Comparison of ENCODE assay signal across 1 cellular context in the genomic region with DNA sequence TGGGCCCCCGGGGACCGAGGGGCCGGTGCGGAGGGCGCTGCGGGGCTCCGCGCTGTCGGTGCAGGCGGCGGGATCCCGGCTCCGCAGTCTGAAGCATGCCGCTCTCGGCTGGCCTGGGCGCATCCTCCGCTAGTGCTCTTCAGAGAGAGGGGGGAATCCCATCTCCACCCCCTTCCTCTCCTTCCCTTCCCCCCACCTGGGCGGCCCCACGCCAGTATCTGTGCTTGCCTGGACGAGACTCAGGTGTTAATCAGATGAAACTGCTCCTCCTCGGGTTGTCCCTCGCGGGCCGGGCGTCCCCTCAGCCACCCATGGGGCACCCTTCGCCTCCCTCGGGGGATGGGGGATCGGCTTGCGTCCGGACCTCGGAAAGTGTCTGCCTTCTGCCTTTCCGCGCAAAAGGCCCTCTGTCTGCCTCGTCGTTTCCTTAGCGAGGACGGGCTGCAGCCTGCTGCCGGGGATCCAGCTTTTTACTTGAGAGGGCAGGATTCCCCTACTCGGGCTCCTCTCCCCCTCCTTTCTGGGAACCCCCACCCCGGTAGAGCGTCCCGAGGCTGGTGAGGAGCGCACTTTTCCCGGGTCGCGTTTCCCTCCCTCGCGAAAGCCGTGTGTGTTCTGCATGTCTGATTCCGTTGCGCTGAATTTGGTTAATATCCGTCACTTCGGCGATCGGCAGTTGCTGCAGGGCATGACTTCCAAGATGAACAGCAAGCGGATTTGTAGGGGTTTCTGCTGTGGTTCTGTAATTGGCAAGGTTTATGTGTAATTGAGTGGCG.
TF ChIP-seq lines count a peak whose summit lies in the region.

No MANE protein-coding gene starts in this region.

TF ChIP-seq in HEK293, 187 proteins besides CTCF, POLR2A, EP300 and RAD21 (continued from another document):
- TF ChIP-seq SP3 (tag by site-specific recombination; IDR thresholded peaks at IDR 0.05) (peak; percentile 42; the same call in 1 of the 2 replicates), KLF8 (tag by site-specific recombination; IDR thresholded peaks at IDR 0.05) (0 out of 2 replicates have a peak, but pooled peaks have one; percentile 25), BCL11A (tag by site-specific recombination; IDR thresholded peaks at IDR 0.05; ENCODE audit: low read depth) (no peak), ZNF423 (tag by site-specific recombination; IDR thresholded peaks at IDR 0.05) (peak; percentile 63; the same call in 1 of the 2 replicates), ZNF639 (tag by site-specific recombination; IDR thresholded peaks at IDR 0.05) (no peak), ZNF398 (tag by site-specific recombination; IDR thresholded peaks at IDR 0.05) (peak; percentile 92), ZNF571 (tag by site-specific recombination; IDR thresholded peaks at IDR 0.05) (no peak), MZF1 (tag by site-specific recombination; IDR thresholded peaks at IDR 0.05; ENCODE audit: borderline replicate concordance) (peak; percentile 69), ZNF335 (tag by site-specific recombination; conservative IDR thresholded peaks at IDR 0.05) (peak; percentile 95), ZNF600 (tag by site-specific recombination; IDR thresholded peaks at IDR 0.05) (peak; percentile 85), ZBTB20 (tag by site-specific recombination; IDR thresholded peaks at IDR 0.05) (peak; percentile 69; the same call in 1 of the 2 replicates), ZIC2 (tag by site-specific recombination; IDR thresholded peaks at IDR 0.05) (peak; percentile 69; the same call in 1 of the 2 replicates), ZNF341 (tag by site-specific recombination; IDR thresholded peaks at IDR 0.05; ENCODE audit: low read depth) (peak; percentile 79), ZBTB21 (tag by site-specific recombination; IDR thresholded peaks at IDR 0.05) (no peak), ZBTB17 (tag by site-specific recombination; IDR thresholded peaks at IDR 0.05) (peak; percentile 95), ZBTB10 (tag by site-specific recombination; IDR thresholded peaks at IDR 0.05) (peak; percentile 16)
- TF ChIP-seq, protein P1, sequence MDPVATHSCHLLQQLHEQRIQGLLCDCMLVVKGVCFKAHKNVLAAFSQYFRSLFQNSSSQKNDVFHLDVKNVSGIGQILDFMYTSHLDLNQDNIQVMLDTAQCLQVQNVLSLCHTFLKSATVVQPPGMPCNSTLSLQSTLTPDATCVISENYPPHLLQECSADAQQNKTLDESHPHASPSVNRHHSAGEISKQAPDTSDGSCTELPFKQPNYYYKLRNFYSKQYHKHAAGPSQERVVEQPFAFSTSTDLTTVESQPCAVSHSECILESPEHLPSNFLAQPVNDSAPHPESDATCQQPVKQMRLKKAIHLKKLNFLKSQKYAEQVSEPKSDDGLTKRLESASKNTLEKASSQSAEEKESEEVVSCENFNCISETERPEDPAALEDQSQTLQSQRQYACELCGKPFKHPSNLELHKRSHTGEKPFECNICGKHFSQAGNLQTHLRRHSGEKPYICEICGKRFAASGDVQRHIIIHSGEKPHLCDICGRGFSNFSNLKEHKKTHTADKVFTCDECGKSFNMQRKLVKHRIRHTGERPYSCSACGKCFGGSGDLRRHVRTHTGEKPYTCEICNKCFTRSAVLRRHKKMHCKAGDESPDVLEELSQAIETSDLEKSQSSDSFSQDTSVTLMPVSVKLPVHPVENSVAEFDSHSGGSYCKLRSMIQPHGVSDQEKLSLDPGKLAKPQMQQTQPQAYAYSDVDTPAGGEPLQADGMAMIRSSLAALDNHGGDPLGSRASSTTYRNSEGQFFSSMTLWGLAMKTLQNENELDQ (tag by site-specific recombination; IDR thresholded peaks at IDR 0.05; ENCODE audit: low read depth): no peak
- TF ChIP-seq, protein P2, sequence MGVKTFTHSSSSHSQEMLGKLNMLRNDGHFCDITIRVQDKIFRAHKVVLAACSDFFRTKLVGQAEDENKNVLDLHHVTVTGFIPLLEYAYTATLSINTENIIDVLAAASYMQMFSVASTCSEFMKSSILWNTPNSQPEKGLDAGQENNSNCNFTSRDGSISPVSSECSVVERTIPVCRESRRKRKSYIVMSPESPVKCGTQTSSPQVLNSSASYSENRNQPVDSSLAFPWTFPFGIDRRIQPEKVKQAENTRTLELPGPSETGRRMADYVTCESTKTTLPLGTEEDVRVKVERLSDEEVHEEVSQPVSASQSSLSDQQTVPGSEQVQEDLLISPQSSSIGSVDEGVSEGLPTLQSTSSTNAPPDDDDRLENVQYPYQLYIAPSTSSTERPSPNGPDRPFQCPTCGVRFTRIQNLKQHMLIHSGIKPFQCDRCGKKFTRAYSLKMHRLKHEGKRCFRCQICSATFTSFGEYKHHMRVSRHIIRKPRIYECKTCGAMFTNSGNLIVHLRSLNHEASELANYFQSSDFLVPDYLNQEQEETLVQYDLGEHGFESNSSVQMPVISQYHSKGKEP (tag by site-specific recombination; IDR thresholded peaks at IDR 0.05): no peak
- TF ChIP-seq, protein P3, sequence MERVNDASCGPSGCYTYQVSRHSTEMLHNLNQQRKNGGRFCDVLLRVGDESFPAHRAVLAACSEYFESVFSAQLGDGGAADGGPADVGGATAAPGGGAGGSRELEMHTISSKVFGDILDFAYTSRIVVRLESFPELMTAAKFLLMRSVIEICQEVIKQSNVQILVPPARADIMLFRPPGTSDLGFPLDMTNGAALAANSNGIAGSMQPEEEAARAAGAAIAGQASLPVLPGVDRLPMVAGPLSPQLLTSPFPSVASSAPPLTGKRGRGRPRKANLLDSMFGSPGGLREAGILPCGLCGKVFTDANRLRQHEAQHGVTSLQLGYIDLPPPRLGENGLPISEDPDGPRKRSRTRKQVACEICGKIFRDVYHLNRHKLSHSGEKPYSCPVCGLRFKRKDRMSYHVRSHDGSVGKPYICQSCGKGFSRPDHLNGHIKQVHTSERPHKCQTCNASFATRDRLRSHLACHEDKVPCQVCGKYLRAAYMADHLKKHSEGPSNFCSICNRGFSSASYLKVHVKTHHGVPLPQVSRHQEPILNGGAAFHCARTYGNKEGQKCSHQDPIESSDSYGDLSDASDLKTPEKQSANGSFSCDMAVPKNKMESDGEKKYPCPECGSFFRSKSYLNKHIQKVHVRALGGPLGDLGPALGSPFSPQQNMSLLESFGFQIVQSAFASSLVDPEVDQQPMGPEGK (tag by site-specific recombination; IDR thresholded peaks at IDR 0.05): peak; percentile 53; the same call in 1 of the 2 replicates
- TF ChIP-seq, protein P4, sequence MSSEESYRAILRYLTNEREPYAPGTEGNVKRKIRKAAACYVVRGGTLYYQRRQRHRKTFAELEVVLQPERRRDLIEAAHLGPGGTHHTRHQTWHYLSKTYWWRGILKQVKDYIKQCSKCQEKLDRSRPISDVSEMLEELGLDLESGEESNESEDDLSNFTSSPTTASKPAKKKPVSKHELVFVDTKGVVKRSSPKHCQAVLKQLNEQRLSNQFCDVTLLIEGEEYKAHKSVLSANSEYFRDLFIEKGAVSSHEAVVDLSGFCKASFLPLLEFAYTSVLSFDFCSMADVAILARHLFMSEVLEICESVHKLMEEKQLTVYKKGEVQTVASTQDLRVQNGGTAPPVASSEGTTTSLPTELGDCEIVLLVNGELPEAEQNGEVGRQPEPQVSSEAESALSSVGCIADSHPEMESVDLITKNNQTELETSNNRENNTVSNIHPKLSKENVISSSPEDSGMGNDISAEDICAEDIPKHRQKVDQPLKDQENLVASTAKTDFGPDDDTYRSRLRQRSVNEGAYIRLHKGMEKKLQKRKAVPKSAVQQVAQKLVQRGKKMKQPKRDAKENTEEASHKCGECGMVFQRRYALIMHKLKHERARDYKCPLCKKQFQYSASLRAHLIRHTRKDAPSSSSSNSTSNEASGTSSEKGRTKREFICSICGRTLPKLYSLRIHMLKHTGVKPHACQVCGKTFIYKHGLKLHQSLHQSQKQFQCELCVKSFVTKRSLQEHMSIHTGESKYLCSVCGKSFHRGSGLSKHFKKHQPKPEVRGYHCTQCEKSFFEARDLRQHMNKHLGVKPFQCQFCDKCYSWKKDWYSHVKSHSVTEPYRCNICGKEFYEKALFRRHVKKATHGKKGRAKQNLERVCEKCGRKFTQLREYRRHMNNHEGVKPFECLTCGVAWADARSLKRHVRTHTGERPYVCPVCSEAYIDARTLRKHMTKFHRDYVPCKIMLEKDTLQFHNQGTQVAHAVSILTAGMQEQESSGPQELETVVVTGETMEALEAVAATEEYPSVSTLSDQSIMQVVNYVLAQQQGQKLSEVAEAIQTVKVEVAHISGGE (tag by site-specific recombination; conservative IDR thresholded peaks at IDR 0.05; ENCODE audit: low read depth): peak; percentile 21; the same call in 1 of the 2 replicates
- TF ChIP-seq, protein P5, sequence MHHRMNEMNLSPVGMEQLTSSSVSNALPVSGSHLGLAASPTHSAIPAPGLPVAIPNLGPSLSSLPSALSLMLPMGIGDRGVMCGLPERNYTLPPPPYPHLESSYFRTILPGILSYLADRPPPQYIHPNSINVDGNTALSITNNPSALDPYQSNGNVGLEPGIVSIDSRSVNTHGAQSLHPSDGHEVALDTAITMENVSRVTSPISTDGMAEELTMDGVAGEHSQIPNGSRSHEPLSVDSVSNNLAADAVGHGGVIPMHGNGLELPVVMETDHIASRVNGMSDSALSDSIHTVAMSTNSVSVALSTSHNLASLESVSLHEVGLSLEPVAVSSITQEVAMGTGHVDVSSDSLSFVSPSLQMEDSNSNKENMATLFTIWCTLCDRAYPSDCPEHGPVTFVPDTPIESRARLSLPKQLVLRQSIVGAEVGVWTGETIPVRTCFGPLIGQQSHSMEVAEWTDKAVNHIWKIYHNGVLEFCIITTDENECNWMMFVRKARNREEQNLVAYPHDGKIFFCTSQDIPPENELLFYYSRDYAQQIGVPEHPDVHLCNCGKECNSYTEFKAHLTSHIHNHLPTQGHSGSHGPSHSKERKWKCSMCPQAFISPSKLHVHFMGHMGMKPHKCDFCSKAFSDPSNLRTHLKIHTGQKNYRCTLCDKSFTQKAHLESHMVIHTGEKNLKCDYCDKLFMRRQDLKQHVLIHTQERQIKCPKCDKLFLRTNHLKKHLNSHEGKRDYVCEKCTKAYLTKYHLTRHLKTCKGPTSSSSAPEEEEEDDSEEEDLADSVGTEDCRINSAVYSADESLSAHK (tag by site-specific recombination; IDR thresholded peaks at IDR 0.05): peak; percentile 48; the same call in 1 of the 2 replicates
